ENCODE assay signal across 15 cellular contexts in genomic region chr1:192521734-192522133, GRCh38. TPM values are rescaled to one million over a fixed set of nuclear protein-coding genes. Genes with fewer than 3 reads are reported as not detected.
DNase-seq lines count a peak whose midpoint lies in the region; ATAC-seq, FAIRE-seq and TF ChIP-seq lines count a peak whose summit lies in the region.
"Had no signal": no experiment of that assay in that cellular context is flagged by ENCODE, and none has a peak within 500 bp of the region (broad histone marks: within the 10 kb centered on the region; RNA-seq: fewer than 3 reads in every experiment).

No MANE protein-coding gene starts in this region.

- in situ Hi-C loops in GM12878 (cut with MboI), result no loop called here

- H3K36me3 Mint-ChIP-seq in naive thymus-derived CD4-positive, alpha-beta T cell, result no peaks in the 10 kb centered on the region
- peaks cover 2% of the 10 kb centered on the region for H3K36me3 Mint-ChIP-seq in T-helper 17 cell (ENCODE audit: low read depth)
- H3K36me3 Mint-ChIP-seq: neural progenitor cell had no signal

- TF ChIP-seq RAD21 in SK-N-SH (IDR thresholded peaks at IDR 0.05; ENCODE audit: low read length), result no peak
- TF ChIP-seq RAD21 in GM12878 (IDR thresholded peaks at IDR 0.05; ENCODE audit: insufficient read depth, low read depth, low read length), result no peak

- H3K4me3 ChIP-seq in SK-N-SH (ENCODE audit: low read depth in 2 of 2, low read length in 1 of 2) (no peak overlapping the region), GM12878 (no peak overlapping the region)
- H3K4me3 ChIP-seq in naive thymus-derived CD4-positive, alpha-beta T cell (ENCODE audit: low read length), result no peak overlapping the region
- H3K4me3 ChIP-seq: heart right ventricle, neural progenitor cell had no signal

- no peaks in the 10 kb centered on the region for H3K9me2 ChIP-seq in SK-N-SH

- FAIRE-seq in GM12878 (lab: Jason Lieb, UNC), result no peak
- FAIRE-seq: bronchial epithelial cell had no signal

- H3K9me3 ChIP-seq in SK-N-SH (no peaks in the 10 kb centered on the region), GM12878 (replicated peaks; ENCODE audit: control insufficient read depth, insufficient read depth, low read length) (no peaks in the 10 kb centered on the region; the same call in 2 of the 3 replicates), T-helper 17 cell (ENCODE audit: control insufficient read depth, low read length, poor library complexity, severe bottlenecking) (no peaks in the 10 kb centered on the region)
- H3K9me3 ChIP-seq in naive thymus-derived CD4-positive, alpha-beta T cell (ENCODE audit: control insufficient read depth in 2 of 3, low read length in 3 of 3), result no peaks in the 10 kb centered on the region
- H3K9me3 ChIP-seq: heart right ventricle had no signal

- H3K36me3 ChIP-seq in SK-N-SH (replicated peaks in 1 of 2; ENCODE audit: control insufficient read depth in 1 of 2, insufficient read depth in 2 of 2, low read length in 1 of 2) (no peaks in the 10 kb centered on the region), GM12878 (ENCODE audit: control insufficient read depth in 2 of 2, insufficient read depth in 2 of 2, low read length in 1 of 2) (no peaks in the 10 kb centered on the region)
- H3K36me3 ChIP-seq in naive thymus-derived CD4-positive, alpha-beta T cell (ENCODE audit: control insufficient read depth in 2 of 3, insufficient read depth in 3 of 3, low read length in 3 of 3), result no peaks in the 10 kb centered on the region
- H3K36me3 ChIP-seq: heart right ventricle, neural progenitor cell had no signal

- peak overlapping the region in 3 of 9 donors; percentile 7 to 20 (median 13) for H3K27ac Mint-ChIP-seq in naive thymus-derived CD4-positive, alpha-beta T cell
- no peak overlapping the region for H3K27ac Mint-ChIP-seq in T-helper 17 cell
- H3K27ac Mint-ChIP-seq: neural progenitor cell had no signal

- H3K27ac ChIP-seq in SK-N-SH (ENCODE audit: low read depth in 2 of 2, low read length in 1 of 2), result peak overlapping the region in 1 of 2 experiments; percentile 95; a peak in 3 of 4 replicates
- no peak overlapping the region for H3K27ac ChIP-seq in GM12878 (ENCODE audit: control insufficient read depth, insufficient read depth)
- no peak overlapping the region for H3K27ac ChIP-seq in naive thymus-derived CD4-positive, alpha-beta T cell (ENCODE audit: low read depth, low read length)
- H3K27ac ChIP-seq: heart right ventricle, neural progenitor cell had no signal

- TF ChIP-seq EP300 in SK-N-SH (IDR thresholded peaks at IDR 0.05; ENCODE audit: borderline replicate concordance in 1 of 2, low read depth in 1 of 2, low read length in 1 of 2), result no peak
- TF ChIP-seq EP300 in GM12878 (IDR thresholded peaks at IDR 0.05; ENCODE audit: borderline replicate concordance in 1 of 2, control insufficient read depth in 1 of 2, low read depth in 2 of 2, low read length in 2 of 2), result no peak

- no peaks in the 10 kb centered on the region for H3K27me3 Mint-ChIP-seq in naive thymus-derived CD4-positive, alpha-beta T cell
- no peaks in the 10 kb centered on the region for H3K27me3 Mint-ChIP-seq in T-helper 17 cell

- ATAC-seq in SK-N-SH treated with all-trans-retinoic acid at 6 μM for 48 hours (no peak), GM12878 (no peak), T-helper 17 cell (no peak)
- no peak for ATAC-seq in naive thymus-derived CD4-positive, alpha-beta T cell
- ATAC-seq: PC-3 had no signal

- H3K4me3 Mint-ChIP-seq in naive thymus-derived CD4-positive, alpha-beta T cell, result no peak overlapping the region
- no peak overlapping the region for H3K4me3 Mint-ChIP-seq in T-helper 17 cell
- H3K4me3 Mint-ChIP-seq: neural progenitor cell had no signal

- intact Hi-C loops in GM12878 (cut with micrococcal nuclease; ENCODE audit: unreplicated experiment), result no loop called here
- intact Hi-C loops in naive thymus-derived CD4-positive, alpha-beta T cell (cut with micrococcal nuclease), result no loop called here

- H3K9me3 Mint-ChIP-seq in naive thymus-derived CD4-positive, alpha-beta T cell, result peaks cover 0 to 6% (median 0%) of the 10 kb centered on the region in 11 donors
- H3K9me3 Mint-ChIP-seq: neural progenitor cell had no signal

- BruUV-seq in GM12878 (replicated peaks; lab: Mats Ljungman, UMichigan), result no TSS peak

- H3F3A ChIP-seq in SK-N-SH (replicated peaks; ENCODE audit: insufficient read depth), result peaks cover 31% of the 10 kb centered on the region

- DNase-seq in SK-N-SH (no peak), CD1c-positive myeloid dendritic cell (ENCODE audit: extremely low spot score) (peak; percentile 41), NOMO-1 treated with dmso at 0.1 percent for 144 hours (lab: John Stamatoyannopoulos, UW; ENCODE audit: unreplicated experiment) (peak; percentile 28), GM12878 (ENCODE audit: low read depth, low spot score) (no peak), NCI-H1417 treated with DMSO at 0.1 percent for 48 hours (lab: John Stamatoyannopoulos, UW) (no peak), T-helper 17 cell (no peak)
- DNase-seq in naive thymus-derived CD4-positive, alpha-beta T cell, result no peak
- DNase-seq: Calu3, heart right ventricle, PC-3, T-helper 9 cell had no signal

- H3K9ac ChIP-seq in SK-N-SH (peak overlapping the region; percentile 3; the same call in 1 of the 2 replicates), GM12878 (ENCODE audit: control insufficient read depth, insufficient read depth, low read length) (no peak overlapping the region)
- H3K9ac ChIP-seq: neural progenitor cell had no signal

- H4K20me1 ChIP-seq in SK-N-SH (ENCODE audit: insufficient read depth) (no peaks in the 10 kb centered on the region), GM12878 (ENCODE audit: control insufficient read depth, insufficient read depth) (no peaks in the 10 kb centered on the region)

- H3K4me2 ChIP-seq in SK-N-SH, result no peak overlapping the region
- H3K4me2 ChIP-seq in GM12878 (ENCODE audit: control insufficient read depth, insufficient read depth), result no peak overlapping the region; the same call in 1 of the 2 replicates
- H3K4me2 ChIP-seq: neural progenitor cell had no signal

- CTCF ChIA-PET in SK-N-SH (lab: Yijun Ruan, JAX) (no interaction called here), GM12878 (lab: Yijun Ruan, JAX) (interaction anchor here (0.8 kb wide), 1 partner anchor 13 kb away, joined by 3 read pairs; no protein-coding TSS in a partner anchor)
- CTCF ChIA-PET in naive thymus-derived CD4-positive, alpha-beta T cell (lab: Charles Lee), result no interaction called here

- H3K27me3 ChIP-seq in SK-N-SH (ENCODE audit: insufficient read depth) (no peaks in the 10 kb centered on the region), GM12878 (replicated peaks in 1 of 2; ENCODE audit: control insufficient read depth in 2 of 2, insufficient read depth in 2 of 2, low read length in 1 of 2) (no peaks in the 10 kb centered on the region)
- no peaks in the 10 kb centered on the region for H3K27me3 ChIP-seq in naive thymus-derived CD4-positive, alpha-beta T cell (ENCODE audit: control insufficient read depth in 2 of 2, insufficient read depth in 2 of 2, low read length in 2 of 2)
- H3K27me3 ChIP-seq: heart right ventricle, neural progenitor cell had no signal

- H3K79me2 ChIP-seq in SK-N-SH (ENCODE audit: insufficient read depth) (no peaks in the 10 kb centered on the region), GM12878 (ENCODE audit: control insufficient read depth, insufficient read depth, low read length) (no peaks in the 10 kb centered on the region)

- no peak for TF ChIP-seq CTCF in SK-N-SH (IDR thresholded peaks at IDR 0.05)
- TF ChIP-seq CTCF in GM12878 (IDR thresholded peaks at IDR 0.05 in 2 of 3, conservative IDR thresholded peaks at IDR 0.05 in 1 of 3; ENCODE audit: control insufficient read depth in 2 of 3, extremely low read depth in 1 of 3, insufficient read depth in 1 of 3, low read depth in 3 of 3, low read length in 3 of 3), result no peak

- SMC1A ChIA-PET in GM12878 (lab: Charles Lee; ENCODE audit: uncharacterized antibody, unreplicated experiment), result interaction anchor here (1.1 to 5.1 kb wide), 4 partner anchors 21 to 89 kb away, joined by 4 to 77 read pairs (median 6); no protein-coding TSS in a partner anchor

- H2AFZ ChIP-seq in SK-N-SH (ENCODE audit: low read depth) (peak overlapping the region; percentile 62), GM12878 (ENCODE audit: control insufficient read depth, low read depth, low read length) (no peak overlapping the region)
- H2AFZ ChIP-seq: neural progenitor cell had no signal

- POLR2A ChIA-PET in SK-N-SH (lab: Yijun Ruan, JAX) (no interaction called here), GM12878 (lab: Charles Lee) (interaction anchor here (1.8 kb wide), 2 partner anchors 18 to 23 kb away, joined by 5 to 10 read pairs; no protein-coding TSS in a partner anchor)
- POLR2A ChIA-PET in naive thymus-derived CD4-positive, alpha-beta T cell (lab: Charles Lee), result no interaction called here

- 62% methylated on average over 1 of the region's 1 CpG for WGBS in SK-N-SH (ENCODE audit: low lambda C conversion rate)
- 0% methylated on average over 1 of the region's 1 CpG for WGBS in GM12878 (ENCODE audit: insufficient coverage, insufficient replicate concordance, low lambda C conversion rate, missing lambda C conversion rate)

- H3K4me1 ChIP-seq in SK-N-SH (ENCODE audit: control insufficient read depth in 1 of 2, insufficient read depth in 2 of 2, low read depth in 1 of 2, low read length in 1 of 2) (peaks cover 0 to 36% of the 10 kb centered on the region in 2 experiments; a peak in 2 of 4 replicates), GM12878 (ENCODE audit: control insufficient read depth, insufficient read depth, low read length) (peaks cover 16% of the 10 kb centered on the region; the same call in 1 of the 2 replicates)
- H3K4me1 ChIP-seq in naive thymus-derived CD4-positive, alpha-beta T cell (ENCODE audit: control insufficient read depth in 2 of 2, insufficient read depth in 2 of 2, low read length in 2 of 2), result peaks cover 0 to 4% of the 10 kb centered on the region in 2 donors
- H3K4me1 ChIP-seq: neural progenitor cell had no signal

- RAD21 ChIA-PET in GM12878 (lab: Charles Lee; ENCODE audit: unreplicated experiment), result interaction anchor here (1.6 kb wide), 1 partner anchor 24 kb away, joined by 10 read pairs; no protein-coding TSS in a partner anchor

- H3K4me1 Mint-ChIP-seq in naive thymus-derived CD4-positive, alpha-beta T cell, result peaks cover 9 to 31% (median 15%) of the 10 kb centered on the region in 7 donors
- H3K4me1 Mint-ChIP-seq in T-helper 17 cell, result peaks cover 11% of the 10 kb centered on the region

- TF ChIP-seq POLR2A in GM12878 (IDR thresholded peaks at IDR 0.05; ENCODE audit: low read depth, low read length), result no peak

RNA-seq across cellular contexts. Expression of gene RGS1, which starts 53.8 kb away (rescaled TPM):
- polyA plus RNA-seq in SK-N-SH (2012; rRNA removed), result 0.05 and 0.12 TPM in 2 replicates
- 0.07 and 0.18 TPM in 2 replicates for polyA plus RNA-seq in SK-N-SH (2012; cell fraction: cytosol; rRNA removed)
- 0.11 and 0.24 TPM in 2 replicates for polyA plus RNA-seq in SK-N-SH (2012; cell fraction: nucleus; rRNA removed)
- 1,986 and 2,133 TPM in 2 replicates for total RNA-seq in GM12878 (2013; cell fraction: nucleolus; rRNA removed)
- 43.7 and 68.1 TPM in 2 replicates for total RNA-seq in GM12878 (2014; rRNA removed)
- 61.3 and 76.2 TPM in 2 replicates for total RNA-seq in GM12878 (2014; rRNA removed; fragmentation: Illumina TruSeq; extraction: Trizol)
- total RNA-seq in GM12878 (2021), result 38.5 and 45.8 TPM in 2 replicates
- polyA plus RNA-seq in GM12878 (2011; ENCODE audit: low read depth), result 60.0 TPM
- polyA plus RNA-seq in GM12878 (2011; rRNA removed), result 882 and 1,502 TPM in 2 replicates
- polyA plus RNA-seq in GM12878 (2011; cell fraction: cytosol; rRNA removed), result 230 and 358 TPM in 2 replicates
- 346 and 598 TPM in 2 replicates for polyA plus RNA-seq in GM12878 (2011; cell fraction: nucleus; rRNA removed)
- polyA plus RNA-seq in GM12878 (2012), result 92.1 and 280 TPM in 2 replicates
- 48.2 and 72.9 TPM in 2 replicates for polyA plus RNA-seq in GM12878 (2014; fragmentation: Illumina TruSeq; extraction: Trizol)
- 10 to 100 TPM; 50.8 to 52.2 TPM for polyA plus RNA-seq in GM12878 (2014; fragmentation: Nextera tagmentation; extraction: Ambion mirVana)
- polyA plus RNA-seq in GM12878 (2014; rRNA removed), result 26.6 and 38.0 TPM in 2 replicates
- 10 to 100 TPM; 20.7 to 21.3 TPM for polyA plus RNA-seq in GM12878 (2016; fragmentation: Nextera tagmentation; extraction: Ambion mirVana)
- polyA minus RNA-seq in GM12878 (2011; rRNA and poly(A)+ RNA removed), result 283 and 396 TPM in 2 replicates
- polyA minus RNA-seq in GM12878 (2011; cell fraction: cytosol; rRNA and poly(A)+ RNA removed), result 140 and 173 TPM in 2 replicates
- polyA minus RNA-seq in GM12878 (2011; cell fraction: nucleus; rRNA and poly(A)+ RNA removed), result 1,153 and 1,417 TPM in 2 replicates
- total RNA-seq in naive thymus-derived CD4-positive, alpha-beta T cell, result 100 to 1,000 TPM in 2 of 5 experiments, 10 to 100 TPM in 1, 1 to 10 TPM in 2; 3.4 to 607 (median 22.1) TPM
- 10 to 100 TPM in 1 of 2 donors, 1 to 10 TPM in 1; 3.4 to 14.3 TPM for polyA plus RNA-seq in naive thymus-derived CD4-positive, alpha-beta T cell
- total RNA-seq in T-helper 17 cell, result 100 to 1,000 TPM; 387 to 736 TPM
- total RNA-seq: A172, bronchial epithelial cell, Calu3, PC-3 had no signal

Comparison
In these comparisons a context has a peak if more than half of its experiments do, and no peak if none do; other contexts are left out.
1. DNase-seq: peak in CD1c-positive myeloid dendritic cell (single experiment) and NOMO-1 treated with dmso at 0.1 percent for 144 hours (single experiment); none in SK-N-SH (single experiment), GM12878 (single experiment), NCI-H1417 treated with DMSO at 0.1 percent for 48 hours (single experiment), naive thymus-derived CD4-positive, alpha-beta T cell (0 of 9) and T-helper 17 cell (0 of 3).
2. Of the 26 proteins assayed by ChIP-seq in both GM12878 and SK-N-SH: peak only in GM12878: CHD2; only in SK-N-SH: none; in both: none; in neither: 25.